In genomic region chr14:58637040-58637390, GRCh38 we compare ENCODE assay signal across 7 cellular contexts. TPM values are rescaled to one million over a fixed set of nuclear protein-coding genes. Genes with fewer than 3 reads are reported as not detected.
DNase-seq lines count a peak whose midpoint lies in the region; ATAC-seq and TF ChIP-seq lines count a peak whose summit lies in the region.

No MANE protein-coding gene starts in this region.

- peaks cover 7% of the 10 kb centered on the region for H3K36me3 ChIP-seq in smooth muscle cell (ENCODE audit: low read depth)

- H3K4me1 ChIP-seq in smooth muscle cell (ENCODE audit: low read depth): peaks cover 37% of the 10 kb centered on the region

- H3K4me3 ChIP-seq in astrocyte of the cerebellum (ENCODE audit: low read depth, low read length): peak overlapping the region; percentile 77
- H3K4me3 ChIP-seq in iPS-18c (ENCODE audit: insufficient read depth, low read depth, low read length): peak overlapping the region; percentile 42
- H3K4me3 ChIP-seq in smooth muscle cell: peak overlapping the region; percentile 87

- peaks cover 20% of the 10 kb centered on the region for H4K20me1 ChIP-seq in smooth muscle cell (ENCODE audit: low read depth)

- H3K9me3 ChIP-seq in iPS-18c (ENCODE audit: control insufficient read depth, insufficient read depth, low read length): no peaks in the 10 kb centered on the region
- no peaks in the 10 kb centered on the region for H3K9me3 ChIP-seq in smooth muscle cell (replicated peaks; ENCODE audit: low read depth)

- peak overlapping the region; percentile 15 for H2AFZ ChIP-seq in smooth muscle cell (ENCODE audit: low read depth)

- peak overlapping the region; percentile 93 for H3K27ac ChIP-seq in smooth muscle cell (ENCODE audit: low read depth)

- in situ Hi-C loops in astrocyte of the cerebellum (cut with HindIII; ENCODE audit: low sequenced_read_pairs): no loop called here

- DNase-seq in NCI-H748 treated with DMSO at 0.1 percent for 48 hours (lab: John Stamatoyannopoulos, UW): peak; percentile 60
- DNase-seq in astrocyte of the cerebellum (ENCODE audit: low read depth): peak; percentile 57
- DNase-seq in smooth muscle cell (lab: John Stamatoyannopoulos, UW; ENCODE audit: unreplicated experiment): peak; percentile 54
- DNase-seq in pons (ENCODE audit: low spot score): no peak

- peaks cover 27% of the 10 kb centered on the region for H3F3A ChIP-seq in smooth muscle cell (ENCODE audit: low read depth)

- H3K9ac ChIP-seq in smooth muscle cell (ENCODE audit: low read depth): peak overlapping the region; percentile 84

- WGBS in smooth muscle cell (ENCODE audit: low lambda C conversion rate): 2% methylated on average over 17 of the region's 17 CpGs

- no peaks in the 10 kb centered on the region for H3K27me3 ChIP-seq in smooth muscle cell (ENCODE audit: low read depth)

- H3K4me2 ChIP-seq in smooth muscle cell: peak overlapping the region; percentile 87

- ATAC-seq in GM19395 (IDR thresholded peaks at IDR 0.05; ENCODE audit: unreplicated experiment) (peak; percentile 15), HG02870 (IDR thresholded peaks at IDR 0.05; ENCODE audit: unreplicated experiment) (no peak)

- TF ChIP-seq CTCF in astrocyte of the cerebellum (IDR thresholded peaks at IDR 0.05; ENCODE audit: low read depth, low read length, missing control alignments): no peak
- TF ChIP-seq CTCF in smooth muscle cell (IDR thresholded peaks at IDR 0.05; ENCODE audit: borderline replicate concordance, insufficient read depth, poor library complexity, severe bottlenecking): no peak

- peaks cover 32% of the 10 kb centered on the region for H3K79me2 ChIP-seq in smooth muscle cell (ENCODE audit: low read depth)

RNA-seq across cellular contexts. Expression of gene DACT1, which starts 0.7 kb away (rescaled TPM):
- 91.4 and 107 TPM in 2 replicates for total RNA-seq in smooth muscle cell
- 75.7 and 92.4 TPM in 2 replicates for polyA plus RNA-seq in smooth muscle cell
